Comparison of ENCODE assay signal across 23 cellular contexts in the genomic region with DNA sequence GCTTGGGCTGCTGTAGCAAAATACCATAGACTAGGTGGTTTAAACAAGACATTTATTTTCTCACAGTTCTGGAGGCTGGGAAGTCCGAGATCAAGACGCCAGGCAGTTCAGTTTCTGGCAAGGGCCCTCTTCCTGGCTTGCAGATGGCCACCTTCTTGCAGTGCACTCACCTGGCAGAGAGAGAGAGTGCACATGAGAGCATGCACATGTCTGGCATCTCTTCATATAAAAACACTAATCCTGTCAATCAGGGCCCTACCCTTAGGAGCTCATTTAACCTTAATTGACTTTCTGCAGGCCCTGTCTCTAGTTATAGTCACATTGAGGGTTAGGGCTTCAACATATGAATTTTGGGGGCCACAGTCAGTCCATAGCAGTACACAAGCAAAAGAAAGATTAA.
"Had no signal": no experiment of that assay in that cellular context is flagged by ENCODE, and none has a peak within 500 bp of the region (broad histone marks: within the 10 kb centered on the region; RNA-seq: fewer than 3 reads in every experiment).

No MANE protein-coding gene starts in this region.

- H3K4me3 ChIP-seq: adrenal gland, body of pancreas, coronary artery, dorsolateral prefrontal cortex had no signal

- H3K27me3 ChIP-seq: adrenal gland, body of pancreas, dorsolateral prefrontal cortex had no signal

- H3K9me3 ChIP-seq: adrenal gland, body of pancreas had no signal

- H3K27ac ChIP-seq: adrenal gland, body of pancreas, coronary artery, dorsolateral prefrontal cortex had no signal

- DNase-seq: activated CD4-positive, alpha-beta memory T cell treated with anti-CD3 and anti-CD28 coated beads for 36 hours; activated CD4-positive, alpha-beta T cell treated with anti-CD3 and anti-CD28 coated beads for 36 hours; activated CD4-positive, alpha-beta T cell treated with anti-CD3 and anti-CD28 coated beads, Interleukin-2, amount 10 ng/mL, durations not matched to agents 24 days and 14 days; activated CD4-positive, CD25-positive, alpha-beta regulatory T cell; activated CD4-positive, CD25-positive, alpha-beta regulatory T cell treated with anti-CD3 and anti-CD28 coated beads, Interleukin-2, amount 50 U/mL, for 72 hours; activated CD8-positive, alpha-beta memory T cell treated with anti-CD3 and anti-CD28 coated beads for 24 hours; activated effector memory CD4-positive, alpha-beta T cell treated with anti-CD3 and anti-CD28 coated beads, Interleukin-2, amount 50 U/mL, for 16 hours; activated naive CD4-positive, alpha-beta T cell treated with anti-CD3 and anti-CD28 coated beads for 36 hours; activated naive CD8-positive, alpha-beta T cell treated with anti-CD3 and anti-CD28 coated beads for 36 hours; activated naive CD8-positive, alpha-beta T cell treated with anti-CD3 and anti-CD28 coated beads, Interleukin-2, amount 50 U/mL, for 24 hours; activated T-cell treated with anti-CD3 and anti-CD28 coated beads, Interleukin-2, amount 50 U/mL, for 4 hours; adrenal gland; amygdala; aorta; body of pancreas; cerebellar nuclear complex; dorsolateral prefrontal cortex; effector memory CD4-positive, alpha-beta T cell; endodermal cell; foreskin fibroblast; head of caudate nucleus; T-helper 2 cell had no signal

- H3K4me1 ChIP-seq: adrenal gland, body of pancreas had no signal

- H3K36me3 ChIP-seq: adrenal gland had no signal
